Comparison of ENCODE assay signal across 8 cellular contexts in genomic region chr5:172777381-172778222, GRCh38. TPM values are rescaled to one million over a fixed set of nuclear protein-coding genes. Genes with fewer than 3 reads are reported as not detected.
DNase-seq lines count a peak whose midpoint lies in the region; ATAC-seq and TF ChIP-seq lines count a peak whose summit lies in the region.

No MANE protein-coding gene starts in this region.

- H3K79me2 ChIP-seq in hepatocyte: no peaks in the 10 kb centered on the region

- no peaks in the 10 kb centered on the region for H3K9me2 ChIP-seq in hepatocyte (replicated peaks; ENCODE audit: insufficient read depth)

- H3K4me3 ChIP-seq in BLaER1 treated with 17β-estradiol and CSF1 and Interleukin-3, amounts not matched to agents 10 nM and 100 nM: peak overlapping the region in 2 of 10 experiments; percentile 5 to 13; a peak in 1 of 20 replicates
- H3K4me3 ChIP-seq in hepatocyte: no peak overlapping the region

- H3K4me1 ChIP-seq in BLaER1 treated with 17β-estradiol and CSF1 and Interleukin-3, amounts not matched to agents 10 nM and 100 nM: peaks cover 62 to 80% (median 72%) of the 10 kb centered on the region in 10 experiments
- peaks cover 53% of the 10 kb centered on the region for H3K4me1 ChIP-seq in hepatocyte (ENCODE audit: insufficient read depth)

- peak overlapping the region; percentile 58 to 100 (median 98) for H3K27ac ChIP-seq in BLaER1 treated with 17β-estradiol and CSF1 and Interleukin-3, amounts not matched to agents 10 nM and 100 nM
- peak overlapping the region; percentile 99 for H3K27ac ChIP-seq in hepatocyte

- H3K9ac ChIP-seq in BLaER1 treated with 17β-estradiol and CSF1 and Interleukin-3, amounts not matched to agents 10 nM and 100 nM: peak overlapping the region; percentile 48 to 72 (median 63); a peak in 21 of 22 replicates

- H3K9me3 ChIP-seq in BLaER1 treated with 17β-estradiol and CSF1 and Interleukin-3, amounts not matched to agents 10 nM and 100 nM (replicated peaks in 1 of 11): no peaks in the 10 kb centered on the region
- no peaks in the 10 kb centered on the region for H3K9me3 ChIP-seq in hepatocyte (ENCODE audit: low read depth)

- no peaks in the 10 kb centered on the region for H3K27me3 Mint-ChIP-seq in activated naive CD8-positive, alpha-beta T cell treated with anti-CD3 and anti-CD28 coated beads, Interleukin-2, amount 10 ng/mL, durations not matched to agents 7 days and 5 days

- no peaks in the 10 kb centered on the region for H3K36me3 ChIP-seq in BLaER1 treated with 17β-estradiol and CSF1 and Interleukin-3, amounts not matched to agents 10 nM and 100 nM
- no peaks in the 10 kb centered on the region for H3K36me3 ChIP-seq in hepatocyte (replicated peaks; ENCODE audit: insufficient read depth, low read depth)

- peak overlapping the region; percentile 65 to 99 (median 94) for H3K4me2 ChIP-seq in BLaER1 treated with 17β-estradiol and CSF1 and Interleukin-3, amounts not matched to agents 10 nM and 100 nM
- H3K4me2 ChIP-seq in hepatocyte: peak overlapping the region; percentile 34

- no peak for TF ChIP-seq CTCF in hepatocyte (IDR thresholded peaks at IDR 0.05; ENCODE audit: poor library complexity)

- peak overlapping the region; percentile 98 for H3K27ac Mint-ChIP-seq in activated naive CD8-positive, alpha-beta T cell treated with anti-CD3 and anti-CD28 coated beads, Interleukin-2, amount 10 ng/mL, durations not matched to agents 7 days and 5 days

- no peaks in the 10 kb centered on the region for H3K27me3 ChIP-seq in BLaER1 treated with 17β-estradiol and CSF1 and Interleukin-3, amounts not matched to agents 10 nM and 100 nM
- no peaks in the 10 kb centered on the region for H3K27me3 ChIP-seq in hepatocyte

- no peak overlapping the region for H2AFZ ChIP-seq in hepatocyte

- 69% methylated on average over 14 of the region's 14 CpGs for WGBS in hepatocyte (ENCODE audit: low lambda C conversion rate, missing lambda C conversion rate)

- no peaks in the 10 kb centered on the region for H3K36me3 Mint-ChIP-seq in activated naive CD8-positive, alpha-beta T cell treated with anti-CD3 and anti-CD28 coated beads, Interleukin-2, amount 10 ng/mL, durations not matched to agents 7 days and 5 days

- DNase-seq in SW480 (ENCODE audit: low spot score) (peak; percentile 93), hepatocyte (ENCODE audit: low spot score) (peak; percentile 90), epidermal melanocyte (ENCODE audit: insufficient read length, low spot score) (no peak)
- peak; percentile 81 for DNase-seq in activated naive CD8-positive, alpha-beta T cell treated with anti-CD3 and anti-CD28 coated beads, Interleukin-2, amount 10 ng/mL, durations not matched to agents 7 days and 5 days
- DNase-seq in stimulated activated CD4-positive, alpha-beta T cell treated with anti-CD3 and anti-CD28 coated beads, Interleukin-1b, Interleukin-23, amount 100 ng/mL, for 48 hours: peak; percentile 88

- peaks cover 26% of the 10 kb centered on the region for H3K4me1 Mint-ChIP-seq in activated naive CD8-positive, alpha-beta T cell treated with anti-CD3 and anti-CD28 coated beads, Interleukin-2, amount 10 ng/mL, durations not matched to agents 7 days and 5 days

- H4K20me1 ChIP-seq in BLaER1 treated with 17β-estradiol and CSF1 and Interleukin-3, amounts not matched to agents 10 nM and 100 nM: no peaks in the 10 kb centered on the region
- H4K20me1 ChIP-seq in hepatocyte (ENCODE audit: insufficient read depth, poor library complexity, severe bottlenecking): no peaks in the 10 kb centered on the region

- peak overlapping the region; percentile 85 for H3K4me3 Mint-ChIP-seq in activated naive CD8-positive, alpha-beta T cell treated with anti-CD3 and anti-CD28 coated beads, Interleukin-2, amount 10 ng/mL, durations not matched to agents 7 days and 5 days

- ATAC-seq in GM19351 (IDR thresholded peaks at IDR 0.05; ENCODE audit: unreplicated experiment) (peak; percentile 93), HG03457 (IDR thresholded peaks at IDR 0.05; ENCODE audit: unreplicated experiment) (peak; percentile 68)
- ATAC-seq in activated naive CD8-positive, alpha-beta T cell treated with anti-CD3 and anti-CD28 coated beads, Interleukin-2, amount 10 ng/mL, durations not matched to agents 7 days and 5 days (ENCODE audit: low read depth): peak; percentile 94

- no peaks in the 10 kb centered on the region for H3K9me3 Mint-ChIP-seq in activated naive CD8-positive, alpha-beta T cell treated with anti-CD3 and anti-CD28 coated beads, Interleukin-2, amount 10 ng/mL, durations not matched to agents 7 days and 5 days

- POLR2A ChIA-PET in activated naive CD8-positive, alpha-beta T cell treated with anti-CD3 and anti-CD28 coated beads, Interleukin-2, amount 10 ng/mL, durations not matched to agents 7 days and 5 days (lab: Charles Lee): interaction anchor here (0.6 to 2.8 kb wide), 13 partner anchors 11 to 367 kb away, joined by 3 to 16 read pairs (median 4); no protein-coding TSS in a partner anchor

RNA-seq across cellular contexts. Expression of gene DUSP1, which starts 6.6 kb away (rescaled TPM):
- 10 to 100 TPM; 39.4 to 41.5 TPM for total RNA-seq in activated naive CD8-positive, alpha-beta T cell treated with anti-CD3 and anti-CD28 coated beads, Interleukin-2, amount 10 ng/mL, durations not matched to agents 7 days and 5 days
- total RNA-seq in hepatocyte: 537 and 547 TPM in 2 replicates
- 583 and 682 TPM in 2 replicates for polyA plus RNA-seq in hepatocyte

RNA-seq across cellular contexts. Expression of gene ERGIC1, which starts 56.4 kb away (rescaled TPM):
- total RNA-seq in activated naive CD8-positive, alpha-beta T cell treated with anti-CD3 and anti-CD28 coated beads, Interleukin-2, amount 10 ng/mL, durations not matched to agents 7 days and 5 days: 10 to 100 TPM; 59.5 to 63.2 TPM
- total RNA-seq in hepatocyte: 105 and 107 TPM in 2 replicates
- 30.1 and 39.1 TPM in 2 replicates for polyA plus RNA-seq in hepatocyte

Comparison
In these comparisons a context has a peak if more than half of its experiments do, and no peak if none do; other contexts are left out.
1. RNA of gene DUSP1, which starts 6.6 kb away (total RNA-seq): 537 to 547 TPM in hepatocyte; 39.4 to 41.5 TPM in activated naive CD8-positive, alpha-beta T cell treated with anti-CD3 and anti-CD28 coated beads, Interleukin-2, amount 10 ng/mL, durations not matched to agents 7 days and 5 days; every median in the first group is over 10 times any median in the second.
2. Peak in every context shown above with its lines, with median percentiles within 50 percentile points of each other: ATAC-seq.